In genomic region chr3:85930718-85931117, GRCh38 we compare ENCODE assay signal across 28 cellular contexts.
"Had no signal": no experiment of that assay in that cellular context is flagged by ENCODE, and none has a peak within 500 bp of the region (broad histone marks: within the 10 kb centered on the region; RNA-seq: fewer than 3 reads in every experiment).

No MANE protein-coding gene starts in this region.

- H3K27ac ChIP-seq: brain microvascular endothelial cell, esophagus muscularis mucosa, foreskin keratinocyte, gastroesophageal sphincter, VCaP had no signal

- ATAC-seq: activated CD4-positive, CD25-positive, alpha-beta regulatory T cell treated with anti-CD3 and anti-CD28 coated beads, Interleukin-2, amount 50 U/mL, for 24 hours; activated CD8-positive, alpha-beta T cell treated with anti-CD3 and anti-CD28 coated beads for 36 hours; activated T-cell treated with anti-CD3 and anti-CD28 coated beads, Interleukin-2, amount 50 U/mL, for 4 hours; activated T-helper 17 cell treated with anti-CD3 and anti-CD28 coated beads, Interleukin-2, amount 50 U/mL, for 72 hours; effector memory CD8-positive, alpha-beta T cell; foreskin keratinocyte; gastroesophageal sphincter had no signal

- FAIRE-seq: astrocyte, bronchial epithelial cell had no signal

- H3K9me3 ChIP-seq: esophagus muscularis mucosa, gastroesophageal sphincter had no signal

- H3K36me3 ChIP-seq: brain microvascular endothelial cell, esophagus muscularis mucosa, gastroesophageal sphincter had no signal

- H3K4me1 ChIP-seq: esophagus muscularis mucosa, foreskin keratinocyte, gastroesophageal sphincter had no signal

- DNase-seq: activated B cell treated with CpG ODN at 0.5 μM for 24 hours; activated CD4-positive, alpha-beta T cell treated with anti-CD3 and anti-CD28 coated beads for 48 hours; activated CD4-positive, alpha-beta T cell treated with anti-CD3 and anti-CD28 coated beads, Interleukin-2, amount 50 U/mL, for 1 hour; activated CD4-positive, alpha-beta T cell treated with anti-CD3 and anti-CD28 coated beads, Interleukin-2, amount 50 U/mL, for 48 hours; activated CD8-positive, alpha-beta memory T cell treated with anti-CD3 and anti-CD28 coated beads for 24 hours; activated CD8-positive, alpha-beta T cell treated with anti-CD3 and anti-CD28 coated beads for 36 hours; activated effector memory CD4-positive, alpha-beta T cell treated with Interleukin-2 at 50 U/mL for 16 hours; activated gamma-delta T cell treated with Interleukin-2 at 50 U/mL for 16 hours; activated naive CD4-positive, alpha-beta T cell treated with anti-CD3 and anti-CD28 coated beads, Interleukin-2, amount 50 U/mL, for 16 hours; activated naive CD4-positive, alpha-beta T cell treated with Interleukin-2 at 50 U/mL for 16 hours; activated T-cell treated with anti-CD3 and anti-CD28 coated beads, Interleukin-2, amount 50 U/mL, for 4 hours; amniotic stem cell; anterior cingulate cortex; brain microvascular endothelial cell; cortex of kidney; dermis blood vessel endothelial cell; effector CD4-positive, alpha-beta T cell; effector memory CD8-positive, alpha-beta T cell; erythroblast; foreskin keratinocyte; T-helper 2 cell had no signal

- H3K27me3 ChIP-seq: brain microvascular endothelial cell, esophagus muscularis mucosa, foreskin keratinocyte, gastroesophageal sphincter had no signal

- H3K4me3 ChIP-seq: esophagus muscularis mucosa, gastroesophageal sphincter had no signal
